In the genomic region with DNA sequence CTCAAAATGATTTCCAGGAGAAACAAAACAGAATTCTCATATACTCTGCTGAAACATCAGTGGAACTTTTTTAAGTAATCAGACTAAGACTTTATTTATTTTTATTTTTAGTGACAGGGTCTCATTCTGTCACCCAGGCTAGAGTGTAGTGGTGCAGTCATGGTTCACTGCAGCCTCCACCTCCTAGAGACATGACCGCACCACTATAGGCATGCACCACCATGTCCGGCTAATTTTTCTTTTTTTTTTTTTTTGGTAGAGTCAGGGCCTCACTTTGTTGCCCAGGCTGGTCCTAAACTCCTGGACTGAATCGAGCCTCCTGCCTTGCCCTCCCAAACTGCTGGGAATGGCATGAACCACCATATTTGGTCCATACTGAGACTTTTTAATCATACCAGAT, we compare ENCODE assay signal across 13 cellular contexts.
"Had no signal": no experiment of that assay in that cellular context is flagged by ENCODE, and none has a peak within 500 bp of the region (broad histone marks: within the 10 kb centered on the region; RNA-seq: fewer than 3 reads in every experiment).

No MANE protein-coding gene starts in this region.

- ATAC-seq: left cardiac atrium; naive thymus-derived CD4-positive, alpha-beta T cell; WTC11 had no signal

- DNase-seq: activated CD4-positive, alpha-beta T cell treated with anti-CD3 and anti-CD28 coated beads, Interleukin-2, amount 10 ng/mL, durations not matched to agents 24 days and 14 days; activated naive CD4-positive, alpha-beta T cell; aorta; endodermal cell; glutamatergic neuron; left cardiac atrium; naive thymus-derived CD4-positive, alpha-beta T cell; stimulated activated CD4-positive, alpha-beta T cell treated with anti-CD3 and anti-CD28 coated beads, Interleukin-4, amount 100 ng/mL, for 1 hour; tibial artery had no signal

- H3K27me3 ChIP-seq: tibial artery, vagina had no signal

- H3K4me1 ChIP-seq: parathyroid adenoma, tibial artery, vagina had no signal

- H3K9me3 ChIP-seq: tibial artery, vagina had no signal

- H3K27ac ChIP-seq: parathyroid adenoma, tibial artery, vagina had no signal

- H3K4me3 ChIP-seq: lung, tibial artery, vagina had no signal

- H3K36me3 ChIP-seq: vagina had no signal
